1 cellular context compared by ENCODE assay signal in genomic region chr2:7071916-7072556, GRCh38.
TF ChIP-seq lines count a peak whose summit lies in the region.

No MANE protein-coding gene starts in this region.

TF ChIP-seq in GM12878, 131 proteins besides CTCF, POLR2A, EP300 and RAD21 (continued from another document):
- TF ChIP-seq, protein P1, sequence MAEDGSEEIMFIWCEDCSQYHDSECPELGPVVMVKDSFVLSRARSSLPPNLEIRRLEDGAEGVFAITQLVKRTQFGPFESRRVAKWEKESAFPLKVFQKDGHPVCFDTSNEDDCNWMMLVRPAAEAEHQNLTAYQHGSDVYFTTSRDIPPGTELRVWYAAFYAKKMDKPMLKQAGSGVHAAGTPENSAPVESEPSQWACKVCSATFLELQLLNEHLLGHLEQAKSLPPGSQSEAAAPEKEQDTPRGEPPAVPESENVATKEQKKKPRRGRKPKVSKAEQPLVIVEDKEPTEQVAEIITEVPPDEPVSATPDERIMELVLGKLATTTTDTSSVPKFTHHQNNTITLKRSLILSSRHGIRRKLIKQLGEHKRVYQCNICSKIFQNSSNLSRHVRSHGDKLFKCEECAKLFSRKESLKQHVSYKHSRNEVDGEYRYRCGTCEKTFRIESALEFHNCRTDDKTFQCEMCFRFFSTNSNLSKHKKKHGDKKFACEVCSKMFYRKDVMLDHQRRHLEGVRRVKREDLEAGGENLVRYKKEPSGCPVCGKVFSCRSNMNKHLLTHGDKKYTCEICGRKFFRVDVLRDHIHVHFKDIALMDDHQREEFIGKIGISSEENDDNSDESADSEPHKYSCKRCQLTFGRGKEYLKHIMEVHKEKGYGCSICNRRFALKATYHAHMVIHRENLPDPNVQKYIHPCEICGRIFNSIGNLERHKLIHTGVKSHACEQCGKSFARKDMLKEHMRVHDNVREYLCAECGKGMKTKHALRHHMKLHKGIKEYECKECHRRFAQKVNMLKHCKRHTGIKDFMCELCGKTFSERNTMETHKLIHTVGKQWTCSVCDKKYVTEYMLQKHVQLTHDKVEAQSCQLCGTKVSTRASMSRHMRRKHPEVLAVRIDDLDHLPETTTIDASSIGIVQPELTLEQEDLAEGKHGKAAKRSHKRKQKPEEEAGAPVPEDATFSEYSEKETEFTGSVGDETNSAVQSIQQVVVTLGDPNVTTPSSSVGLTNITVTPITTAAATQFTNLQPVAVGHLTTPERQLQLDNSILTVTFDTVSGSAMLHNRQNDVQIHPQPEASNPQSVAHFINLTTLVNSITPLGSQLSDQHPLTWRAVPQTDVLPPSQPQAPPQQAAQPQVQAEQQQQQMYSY (CRISPR knock-in tag; IDR thresholded peaks at IDR 0.05), result no peak
- TF ChIP-seq, protein P2, sequence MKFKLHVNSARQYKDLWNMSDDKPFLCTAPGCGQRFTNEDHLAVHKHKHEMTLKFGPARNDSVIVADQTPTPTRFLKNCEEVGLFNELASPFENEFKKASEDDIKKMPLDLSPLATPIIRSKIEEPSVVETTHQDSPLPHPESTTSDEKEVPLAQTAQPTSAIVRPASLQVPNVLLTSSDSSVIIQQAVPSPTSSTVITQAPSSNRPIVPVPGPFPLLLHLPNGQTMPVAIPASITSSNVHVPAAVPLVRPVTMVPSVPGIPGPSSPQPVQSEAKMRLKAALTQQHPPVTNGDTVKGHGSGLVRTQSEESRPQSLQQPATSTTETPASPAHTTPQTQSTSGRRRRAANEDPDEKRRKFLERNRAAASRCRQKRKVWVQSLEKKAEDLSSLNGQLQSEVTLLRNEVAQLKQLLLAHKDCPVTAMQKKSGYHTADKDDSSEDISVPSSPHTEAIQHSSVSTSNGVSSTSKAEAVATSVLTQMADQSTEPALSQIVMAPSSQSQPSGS (IDR thresholded peaks at IDR 0.05; ENCODE audit: low read length), result no peak
- TF ChIP-seq, protein P3, sequence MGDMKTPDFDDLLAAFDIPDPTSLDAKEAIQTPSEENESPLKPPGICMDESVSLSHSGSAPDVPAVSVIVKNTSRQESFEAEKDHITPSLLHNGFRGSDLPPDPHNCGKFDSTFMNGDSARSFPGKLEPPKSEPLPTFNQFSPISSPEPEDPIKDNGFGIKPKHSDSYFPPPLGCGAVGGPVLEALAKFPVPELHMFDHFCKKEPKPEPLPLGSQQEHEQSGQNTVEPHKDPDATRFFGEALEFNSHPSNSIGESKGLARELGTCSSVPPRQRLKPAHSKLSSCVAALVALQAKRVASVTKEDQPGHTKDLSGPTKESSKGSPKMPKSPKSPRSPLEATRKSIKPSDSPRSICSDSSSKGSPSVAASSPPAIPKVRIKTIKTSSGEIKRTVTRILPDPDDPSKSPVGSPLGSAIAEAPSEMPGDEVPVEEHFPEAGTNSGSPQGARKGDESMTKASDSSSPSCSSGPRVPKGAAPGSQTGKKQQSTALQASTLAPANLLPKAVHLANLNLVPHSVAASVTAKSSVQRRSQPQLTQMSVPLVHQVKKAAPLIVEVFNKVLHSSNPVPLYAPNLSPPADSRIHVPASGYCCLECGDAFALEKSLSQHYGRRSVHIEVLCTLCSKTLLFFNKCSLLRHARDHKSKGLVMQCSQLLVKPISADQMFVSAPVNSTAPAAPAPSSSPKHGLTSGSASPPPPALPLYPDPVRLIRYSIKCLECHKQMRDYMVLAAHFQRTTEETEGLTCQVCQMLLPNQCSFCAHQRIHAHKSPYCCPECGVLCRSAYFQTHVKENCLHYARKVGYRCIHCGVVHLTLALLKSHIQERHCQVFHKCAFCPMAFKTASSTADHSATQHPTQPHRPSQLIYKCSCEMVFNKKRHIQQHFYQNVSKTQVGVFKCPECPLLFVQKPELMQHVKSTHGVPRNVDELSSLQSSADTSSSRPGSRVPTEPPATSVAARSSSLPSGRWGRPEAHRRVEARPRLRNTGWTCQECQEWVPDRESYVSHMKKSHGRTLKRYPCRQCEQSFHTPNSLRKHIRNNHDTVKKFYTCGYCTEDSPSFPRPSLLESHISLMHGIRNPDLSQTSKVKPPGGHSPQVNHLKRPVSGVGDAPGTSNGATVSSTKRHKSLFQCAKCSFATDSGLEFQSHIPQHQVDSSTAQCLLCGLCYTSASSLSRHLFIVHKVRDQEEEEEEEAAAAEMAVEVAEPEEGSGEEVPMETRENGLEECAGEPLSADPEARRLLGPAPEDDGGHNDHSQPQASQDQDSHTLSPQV (IDR thresholded peaks at IDR 0.05), result no peak
- TF ChIP-seq PBX3 (IDR thresholded peaks at IDR 0.05; ENCODE audit: insufficient replicate concordance, low read depth, low read length) (no peak), SPI1 (IDR thresholded peaks at IDR 0.05; ENCODE audit: borderline replicate concordance, insufficient read depth, low read depth, low read length) (no peak)
